Comparison of ENCODE assay signal across 8 cellular contexts in the genomic region with DNA sequence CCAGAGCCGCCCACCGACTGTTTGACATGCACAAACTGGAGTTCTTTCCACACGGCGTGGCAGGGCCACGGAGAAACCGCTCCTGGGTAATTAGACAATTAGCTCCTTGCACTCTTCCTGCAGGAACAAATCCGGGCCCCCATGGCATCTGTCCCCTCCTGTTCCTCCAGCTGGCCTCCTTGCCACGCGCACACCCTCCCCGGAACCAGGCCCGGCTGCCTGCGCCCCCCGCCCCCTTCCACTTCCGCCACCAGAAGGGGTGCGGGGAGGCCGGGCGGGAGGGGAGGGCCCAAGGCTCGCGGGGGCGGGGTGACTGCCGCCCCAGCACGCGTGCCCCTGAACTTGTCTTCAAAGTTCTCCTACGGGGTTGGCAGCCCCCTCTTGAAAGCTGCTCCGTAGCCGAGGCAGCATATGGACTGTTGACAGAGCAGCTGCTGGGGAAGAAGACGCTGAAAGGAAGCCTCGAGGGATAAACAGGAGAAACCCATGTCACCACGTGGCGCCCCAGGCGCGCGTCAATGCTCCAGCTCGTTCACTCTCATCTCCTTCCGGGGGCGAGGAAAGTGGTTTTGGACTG.
DNase-seq lines count a peak whose midpoint lies in the region; ATAC-seq, FAIRE-seq and TF ChIP-seq lines count a peak whose summit lies in the region.

No MANE protein-coding gene starts in this region.

- H3K27me3 ChIP-seq in pancreas, result no peaks in the 10 kb centered on the region

- H3K4me3 Mint-ChIP-seq in central memory CD8-positive, alpha-beta T cell, result peak overlapping the region; percentile 36

- ATAC-seq in central memory CD8-positive, alpha-beta T cell (replicated peaks; ENCODE audit: extremely low read depth, poor library complexity, severe bottlenecking), result no peak
- ATAC-seq in pancreas (peak in 3 of 4 donors; percentile 66 to 78 (median 74)), GM18519 (IDR thresholded peaks at IDR 0.05; ENCODE audit: low FRiP score, unreplicated experiment) (no peak), HG02642 (IDR thresholded peaks at IDR 0.05; ENCODE audit: poor library complexity, unreplicated experiment) (no peak), GM21515 (IDR thresholded peaks at IDR 0.05; ENCODE audit: unreplicated experiment) (no peak)

- H3K27ac Mint-ChIP-seq in central memory CD8-positive, alpha-beta T cell (ENCODE audit: low read depth), result no peak overlapping the region

- no peaks in the 10 kb centered on the region for H3K9me3 ChIP-seq in pancreas

- no peaks in the 10 kb centered on the region for H3K36me3 ChIP-seq in pancreas

- peaks cover 47% of the 10 kb centered on the region for H3K27me3 Mint-ChIP-seq in central memory CD8-positive, alpha-beta T cell

- no peaks in the 10 kb centered on the region for H3K4me1 Mint-ChIP-seq in central memory CD8-positive, alpha-beta T cell

- DNase-seq in CMK (ENCODE audit: low read depth) (peak; percentile 20), NCI-H1436 (lab: John Stamatoyannopoulos, UW) (peak; percentile 59), pancreas (peak in 3 of 6 donors; percentile 18 to 58 (median 55)), NCI-H2107 (lab: John Stamatoyannopoulos, UW) (no peak)
- no peak for DNase-seq in central memory CD8-positive, alpha-beta T cell (ENCODE audit: low spot score in 2 of 2)

- peak overlapping the region in 1 of 4 donors; percentile 23 for H3K4me3 ChIP-seq in pancreas

- no peaks in the 10 kb centered on the region for H3K4me1 ChIP-seq in pancreas

- no peak for TF ChIP-seq CTCF in pancreas (IDR thresholded peaks at IDR 0.05)

- no peaks in the 10 kb centered on the region for H3K36me3 Mint-ChIP-seq in central memory CD8-positive, alpha-beta T cell (ENCODE audit: insufficient read depth)

- intact Hi-C loops in pancreas (cut with DNase I), result no loop called here

- H3K9me3 Mint-ChIP-seq in central memory CD8-positive, alpha-beta T cell, result no peaks in the 10 kb centered on the region

- FAIRE-seq in pancreas (lab: Jason Lieb, UNC), result no peak

- 59 to 60% methylated on average over 36 of the region's 36 CpGs for WGBS in pancreas, 2 donors

- no peak overlapping the region for H3K27ac ChIP-seq in pancreas

Comparison
In these comparisons a context has a peak if more than half of its experiments do, and no peak if none do; other contexts are left out.
1. DNase-seq: peak in CMK (single experiment) and NCI-H1436 (single experiment); none in central memory CD8-positive, alpha-beta T cell (0 of 2) and NCI-H2107 (single experiment).
2. ATAC-seq: peak in pancreas (3 of 4); none in central memory CD8-positive, alpha-beta T cell (single experiment), GM18519 (single experiment), HG02642 (single experiment) and GM21515 (single experiment).